In the genomic region with DNA sequence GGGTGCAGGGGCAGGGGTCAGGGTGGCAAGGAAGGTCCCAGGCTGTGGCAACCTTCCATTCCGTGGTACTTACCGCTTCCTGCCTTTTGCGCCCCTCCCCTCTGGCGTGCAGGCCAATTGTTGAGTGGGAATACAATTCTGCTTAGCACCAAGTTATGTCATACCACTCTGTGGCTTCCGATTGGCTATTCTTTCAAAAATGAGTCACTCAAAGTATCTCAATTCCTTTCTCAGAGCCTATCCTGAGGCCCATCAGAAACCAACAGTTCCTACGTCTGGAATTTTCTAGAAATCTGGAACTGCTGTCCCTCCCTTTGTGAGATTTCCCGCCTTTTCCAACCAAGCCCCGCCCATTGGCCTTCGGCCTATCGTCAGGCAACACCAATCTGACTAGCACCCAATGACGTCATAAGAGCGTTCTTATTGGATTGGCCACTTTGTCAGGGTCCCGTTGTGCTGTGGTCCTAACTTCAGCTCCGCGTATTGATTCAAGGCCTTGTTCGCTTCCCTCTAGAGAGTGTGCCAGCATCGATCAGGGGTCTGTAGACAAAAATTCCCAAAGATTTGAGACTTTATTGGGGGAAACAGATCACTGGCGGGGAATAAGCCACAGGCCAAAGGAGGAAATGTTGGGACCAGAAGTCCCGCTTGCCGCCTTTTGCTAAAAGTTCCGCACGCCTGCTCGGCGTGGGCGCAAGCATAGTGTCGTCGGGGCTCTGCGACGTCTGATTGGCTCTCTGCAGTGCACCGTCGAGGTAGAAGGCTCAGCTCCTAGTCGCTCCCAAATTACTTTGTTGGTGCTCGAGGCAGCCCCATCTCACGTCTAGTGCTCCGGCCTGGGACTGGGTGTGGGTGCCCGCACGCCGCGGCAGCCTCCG, we compare ENCODE assay signal across 9 cellular contexts. TPM values are rescaled to one million over a fixed set of nuclear protein-coding genes. Genes with fewer than 3 reads are reported as not detected.
A peak's percentile ranks its signal among the peaks of the same experiment; 100 is the strongest.
DNase-seq lines count a peak whose midpoint lies in the region; ATAC-seq and TF ChIP-seq lines count a peak whose summit lies in the region.
"Had no signal": no experiment of that assay in that cellular context is flagged by ENCODE, and none has a peak within 500 bp of the region (broad histone marks: within the 10 kb centered on the region; RNA-seq: fewer than 3 reads in every experiment).

No MANE protein-coding gene starts in this region.

- peak overlapping the region; percentile 82 for H3K27ac Mint-ChIP-seq in CD4-positive, alpha-beta T cell
- H3K27ac Mint-ChIP-seq in activated T-helper 17 cell treated with anti-CD3 and anti-CD28 coated beads, Interleukin-2, amount 50 U/mL, for 72 hours, result peak overlapping the region; percentile 91

- DNase-seq in CD4-positive, alpha-beta T cell, result peak; percentile 60 to 74 (median 66)
- DNase-seq in HK-2 (ENCODE audit: unreplicated experiment) (peak; percentile 80), RWPE1 (ENCODE audit: low spot score) (peak; percentile 95), fibroblast of the conjunctiva (ENCODE audit: low read depth) (peak; percentile 59), omental fat pad (ENCODE audit: low spot score) (peak; percentile 66), thoracic aorta (ENCODE audit: low spot score) (peak; percentile 65)

- H3K4me3 ChIP-seq in thoracic aorta, result peak overlapping the region; percentile 45

- intact Hi-C loops in CD4-positive, alpha-beta T cell (cut with DNase I, micrococcal nuclease), result loop anchor here (1.0 to 5.0 kb wide), 3 partner anchors 12 to 51 kb away; partner anchors contain the start of gene CA11 (in 1 of the 2)

- H3K4me3 Mint-ChIP-seq in CD4-positive, alpha-beta T cell, result peak overlapping the region; percentile 73
- H3K4me3 Mint-ChIP-seq in activated T-helper 17 cell treated with anti-CD3 and anti-CD28 coated beads, Interleukin-2, amount 50 U/mL, for 72 hours, result peak overlapping the region; percentile 74

- no peaks in the 10 kb centered on the region for H3K36me3 ChIP-seq in thoracic aorta

- no peaks in the 10 kb centered on the region for H3K27me3 ChIP-seq in CD4-positive, alpha-beta T cell (ENCODE audit: control insufficient read depth, insufficient read depth, low read length)
- no peaks in the 10 kb centered on the region for H3K27me3 ChIP-seq in thoracic aorta (replicated peaks; ENCODE audit: insufficient read depth)

- H3K9me3 Mint-ChIP-seq in CD4-positive, alpha-beta T cell, result no peaks in the 10 kb centered on the region
- no peaks in the 10 kb centered on the region for H3K9me3 Mint-ChIP-seq in activated T-helper 17 cell treated with anti-CD3 and anti-CD28 coated beads, Interleukin-2, amount 50 U/mL, for 72 hours

- H3K4me1 ChIP-seq in thoracic aorta (ENCODE audit: control insufficient read depth in 1 of 2, low read depth in 2 of 2), result peaks cover 0 to 6% of the 10 kb centered on the region in 2 donors

- H3K27ac ChIP-seq in CD4-positive, alpha-beta T cell (ENCODE audit: low read depth, low read length), result peak overlapping the region; percentile 42
- H3K27ac ChIP-seq in RWPE1, result peak overlapping the region; percentile 80
- H3K27ac ChIP-seq in thoracic aorta, result no peak overlapping the region
- H3K27ac ChIP-seq: VCaP had no signal

- peaks cover 9% of the 10 kb centered on the region for H3K4me1 Mint-ChIP-seq in CD4-positive, alpha-beta T cell (ENCODE audit: low read depth)
- peaks cover 9% of the 10 kb centered on the region for H3K4me1 Mint-ChIP-seq in activated T-helper 17 cell treated with anti-CD3 and anti-CD28 coated beads, Interleukin-2, amount 50 U/mL, for 72 hours

- H3K27me3 Mint-ChIP-seq in CD4-positive, alpha-beta T cell, result no peaks in the 10 kb centered on the region
- H3K27me3 Mint-ChIP-seq in activated T-helper 17 cell treated with anti-CD3 and anti-CD28 coated beads, Interleukin-2, amount 50 U/mL, for 72 hours, result no peaks in the 10 kb centered on the region

- CTCF ChIA-PET in CD4-positive, alpha-beta T cell (lab: Charles Lee), result interaction anchor here (0.9 kb wide), 1 partner anchor 15 kb away, joined by 4 read pairs; the partner anchor contains the start of gene CA11
- CTCF ChIA-PET in RWPE1 (lab: Yijun Ruan, JAX), result interaction anchor here (0.6 kb wide), 1 partner anchor 466 kb away, joined by 7 read pairs; no protein-coding TSS in a partner anchor

- H3K36me3 Mint-ChIP-seq in CD4-positive, alpha-beta T cell (ENCODE audit: low read depth), result no peaks in the 10 kb centered on the region
- H3K36me3 Mint-ChIP-seq in activated T-helper 17 cell treated with anti-CD3 and anti-CD28 coated beads, Interleukin-2, amount 50 U/mL, for 72 hours (ENCODE audit: low read depth), result no peaks in the 10 kb centered on the region

- POLR2A ChIA-PET in CD4-positive, alpha-beta T cell (lab: Charles Lee), result interaction anchor here (1.0 kb wide), 2 partner anchors 15 to 27 kb away, joined by 3 to 4 read pairs; partner anchors contain the start of gene CA11
- POLR2A ChIA-PET in RWPE1 (lab: Yijun Ruan, JAX; ENCODE audit: low non-redundant PET), result no interaction called here

- H3K9me3 ChIP-seq in CD4-positive, alpha-beta T cell (ENCODE audit: control insufficient read depth, low read length), result no peaks in the 10 kb centered on the region
- no peaks in the 10 kb centered on the region for H3K9me3 ChIP-seq in thoracic aorta

- TF ChIP-seq CTCF in CD4-positive, alpha-beta T cell (IDR thresholded peaks at IDR 0.05), result no peak
- TF ChIP-seq CTCF in RWPE1 (conservative IDR thresholded peaks at IDR 0.05; ENCODE audit: low read depth) (no peak), omental fat pad (IDR thresholded peaks at IDR 0.05) (no peak), thoracic aorta (IDR thresholded peaks at IDR 0.05) (no peak)

- ATAC-seq in CD4-positive, alpha-beta T cell (ENCODE audit: poor library complexity), result peak; percentile 91
- peak; percentile 80 for ATAC-seq in GM19438 (IDR thresholded peaks at IDR 0.05; ENCODE audit: low read depth, unreplicated experiment)
- ATAC-seq in activated T-helper 17 cell treated with anti-CD3 and anti-CD28 coated beads, Interleukin-2, amount 50 U/mL, for 72 hours (replicated peaks), result peak; percentile 95
- peak; percentile 75 for ATAC-seq in omental fat pad (ENCODE audit: low FRiP score)
- peak; percentile 74 for ATAC-seq in thoracic aorta (ENCODE audit: insufficient number of reproducible peaks, low FRiP score, low read depth)

RNA-seq across cellular contexts. Expression of gene NTN5, which starts 11.7 kb away (rescaled TPM):
- 1 to 10 TPM; 2.7 to 3.0 TPM for total RNA-seq in CD4-positive, alpha-beta T cell
- total RNA-seq in activated T-helper 17 cell treated with anti-CD3 and anti-CD28 coated beads, Interleukin-2, amount 50 U/mL, for 72 hours, result 1 to 10 TPM in 1 of 2 donors, under 1 TPM in 1; 0.65 to 2.9 TPM
- under 1 TPM in 1 of 4 donors, not detected in 3; 0.47 TPM for total RNA-seq in omental fat pad
- 1 to 10 TPM in 1 of 2 donors, under 1 TPM in 1; 0.54 to 2.8 TPM for total RNA-seq in thoracic aorta

RNA-seq across cellular contexts. Expression of gene CA11, which starts 15.1 kb away (rescaled TPM):
- 10 to 100 TPM; 11.0 to 12.4 TPM for total RNA-seq in CD4-positive, alpha-beta T cell
- 10 to 100 TPM in 1 of 2 donors, 1 to 10 TPM in 1; 6.1 to 16.4 TPM for total RNA-seq in activated T-helper 17 cell treated with anti-CD3 and anti-CD28 coated beads, Interleukin-2, amount 50 U/mL, for 72 hours
- total RNA-seq in omental fat pad, result 10 to 100 TPM in 1 of 4 donors, 1 to 10 TPM in 3; 1.9 to 12.7 (median 5.7) TPM
- total RNA-seq in thoracic aorta, result 1 to 10 TPM; 3.0 to 4.6 TPM

RNA-seq across cellular contexts. Expression of gene DBP, which starts 23.9 kb away (rescaled TPM):
- total RNA-seq in CD4-positive, alpha-beta T cell, result 10 to 100 TPM; 48.3 to 55.6 TPM
- total RNA-seq in activated T-helper 17 cell treated with anti-CD3 and anti-CD28 coated beads, Interleukin-2, amount 50 U/mL, for 72 hours, result 1 to 10 TPM; 5.3 to 9.3 TPM
- total RNA-seq in omental fat pad, result 10 to 100 TPM in 1 of 4 donors, 1 to 10 TPM in 3; 2.6 to 12.6 (median 5.2) TPM
- 10 to 100 TPM in 1 of 2 donors, 1 to 10 TPM in 1; 3.9 to 15.0 TPM for total RNA-seq in thoracic aorta

RNA-seq across cellular contexts. Expression of gene FUT2, which starts 34.7 kb away (rescaled TPM):
- not detected for total RNA-seq in CD4-positive, alpha-beta T cell
- not detected for total RNA-seq in activated T-helper 17 cell treated with anti-CD3 and anti-CD28 coated beads, Interleukin-2, amount 50 U/mL, for 72 hours
- total RNA-seq in omental fat pad (under 1 TPM in 2 of 4 donors, not detected in 2; 0.24 to 0.28 TPM), thoracic aorta (1 to 10 TPM in 1 of 2 donors, not detected in 1; 2.3 TPM)

RNA-seq across cellular contexts. Expression of gene SPHK2, which starts 41.8 kb away (rescaled TPM):
- 10 to 100 TPM; 14.1 to 15.3 TPM for total RNA-seq in CD4-positive, alpha-beta T cell
- 10 to 100 TPM; 31.3 to 49.3 TPM for total RNA-seq in activated T-helper 17 cell treated with anti-CD3 and anti-CD28 coated beads, Interleukin-2, amount 50 U/mL, for 72 hours
- total RNA-seq in omental fat pad (10 to 100 TPM in 2 of 4 donors, 1 to 10 TPM in 2; 6.0 to 16.2 (median 9.5) TPM), thoracic aorta (10 to 100 TPM; 16.2 to 49.0 TPM)

Comparison
In these comparisons a context has a peak if more than half of its experiments do, and no peak if none do; other contexts are left out.
1. H3K27ac ChIP-seq: peak in CD4-positive, alpha-beta T cell (single experiment) and RWPE1 (single experiment); none in thoracic aorta (0 of 2).
2. Peak in every context shown above with its lines, with median percentiles within 50 percentile points of each other: ATAC-seq and DNase-seq.